23 cellular contexts compared by ENCODE assay signal in genomic region chr11:24515632-24516031, GRCh38. TPM values are rescaled to one million over a fixed set of nuclear protein-coding genes. Genes with fewer than 3 reads are reported as not detected.
"Had no signal": no experiment of that assay in that cellular context is flagged by ENCODE, and none has a peak within 500 bp of the region (broad histone marks: within the 10 kb centered on the region; RNA-seq: fewer than 3 reads in every experiment).

No MANE protein-coding gene starts in this region.

- H3K36me3 ChIP-seq: cardiac muscle cell, esophagus squamous epithelium, left lung had no signal

- DNase-seq: activated CD4-positive, alpha-beta memory T cell treated with anti-CD3 and anti-CD28 coated beads, Interleukin-2, amount 10 ng/mL, durations not matched to agents 7 days and 5 days; activated CD4-positive, alpha-beta T cell treated with anti-CD3 and anti-CD28 coated beads for 48 hours; activated CD4-positive, CD25-positive, alpha-beta regulatory T cell; activated CD8-positive, alpha-beta memory T cell treated with anti-CD3 and anti-CD28 coated beads, Interleukin-2, amount 10 ng/mL, durations not matched to agents 7 days and 5 days; activated naive CD4-positive, alpha-beta T cell; activated naive CD8-positive, alpha-beta T cell treated with anti-CD3 and anti-CD28 coated beads for 36 hours; amniotic stem cell; effector CD8-positive, alpha-beta T cell; esophagus squamous epithelium; kidney; left lung; mammary epithelial cell; nephron progenitor cell; occipital lobe; posterior cingulate gyrus; retina; stimulated activated CD4-positive, alpha-beta T cell treated with anti-CD3 and anti-CD28 coated beads, Interleukin-12 subunit alpha, Interleukin-12 subunit beta, amount 100 ng/mL, for 4 hours; stimulated activated CD4-positive, alpha-beta T cell treated with anti-CD3 and anti-CD28 coated beads, Interleukin-1b, Interleukin-23, amount 100 ng/mL, for 48 hours; stimulated activated CD8-positive, alpha-beta memory T cell treated with anti-CD3 and anti-CD28 coated beads, Interleukin-4, amount 100 ng/mL, for 48 hours; stimulated activated naive CD4-positive, alpha-beta T cell had no signal

- ATAC-seq: activated CD8-positive, alpha-beta memory T cell treated with anti-CD3 and anti-CD28 coated beads, Interleukin-2, amount 10 ng/mL, durations not matched to agents 7 days and 5 days; activated T-helper 17 cell treated with anti-CD3 and anti-CD28 coated beads, Interleukin-2, amount 50 U/mL, for 72 hours; left lung had no signal

- FAIRE-seq: endothelial cell of umbilical vein, kidney had no signal

- H3K27ac ChIP-seq: cardiac muscle cell, esophagus squamous epithelium, left lung had no signal

- H3K27me3 ChIP-seq: cardiac muscle cell, esophagus squamous epithelium, left lung had no signal

- H3K4me3 ChIP-seq: cardiac muscle cell, esophagus squamous epithelium, left lung had no signal

- H3K9me3 ChIP-seq: esophagus squamous epithelium, left lung had no signal

RNA-seq across cellular contexts. Expression of gene LUZP2, which starts 18.8 kb away (rescaled TPM):
- total RNA-seq: activated CD4-positive, alpha-beta memory T cell treated with anti-CD3 and anti-CD28 coated beads, Interleukin-2, amount 10 ng/mL, durations not matched to agents 7 days and 5 days; activated CD8-positive, alpha-beta memory T cell treated with anti-CD3 and anti-CD28 coated beads, Interleukin-2, amount 10 ng/mL, durations not matched to agents 7 days and 5 days; activated naive CD8-positive, alpha-beta T cell treated with anti-CD3 and anti-CD28 coated beads for 36 hours; activated T-helper 17 cell treated with anti-CD3 and anti-CD28 coated beads, Interleukin-2, amount 50 U/mL, for 72 hours; cardiac muscle cell had no signal
